ENCODE assay signal across 8 cellular contexts in genomic region chr2:26922638-26923466, GRCh38. TPM values are rescaled to one million over a fixed set of nuclear protein-coding genes. Genes with fewer than 3 reads are reported as not detected.
A peak's percentile ranks its signal among the peaks of the same experiment; 100 is the strongest.
DNase-seq lines count a peak whose midpoint lies in the region; ATAC-seq, FAIRE-seq and TF ChIP-seq lines count a peak whose summit lies in the region.

No MANE protein-coding gene starts in this region.

- H3K27me3 ChIP-seq in DND-41 (ENCODE audit: insufficient read depth, low read length, poor library complexity) (peaks cover 41% of the 10 kb centered on the region), PC-3 (ENCODE audit: low read length) (peaks cover 22% of the 10 kb centered on the region)

- H4K20me1 ChIP-seq in DND-41 (ENCODE audit: insufficient read depth, low read length) (no peaks in the 10 kb centered on the region; the same call in 1 of the 2 replicates), PC-3 (ENCODE audit: low read length) (no peaks in the 10 kb centered on the region)

- no peak for FAIRE-seq in RCC 7860 (lab: Jason Lieb, UNC)

- H3K9me3 Mint-ChIP-seq in activated naive CD4-positive, alpha-beta T cell treated with anti-CD3 and anti-CD28 coated beads for 36 hours: no peaks in the 10 kb centered on the region

- no peaks in the 10 kb centered on the region for H3K4me1 ChIP-seq in DND-41 (ENCODE audit: insufficient read depth, low read length)
- no peaks in the 10 kb centered on the region for H3K4me1 ChIP-seq in PC-3 (ENCODE audit: insufficient read depth, low read length)

- H3K4me3 Mint-ChIP-seq in activated naive CD4-positive, alpha-beta T cell treated with anti-CD3 and anti-CD28 coated beads for 36 hours: no peak overlapping the region

- H3K27ac Mint-ChIP-seq in activated naive CD4-positive, alpha-beta T cell treated with anti-CD3 and anti-CD28 coated beads for 36 hours: no peak overlapping the region

- H2AFZ ChIP-seq in DND-41 (ENCODE audit: low read depth, low read length): no peak overlapping the region
- H2AFZ ChIP-seq in PC-3 (ENCODE audit: low read length): no peak overlapping the region

- H3K4me1 Mint-ChIP-seq in activated naive CD4-positive, alpha-beta T cell treated with anti-CD3 and anti-CD28 coated beads for 36 hours (ENCODE audit: low read depth): peaks cover 10% of the 10 kb centered on the region

- POLR2A ChIA-PET in PC-3 (lab: Charles Lee; ENCODE audit: unreplicated experiment): interaction anchor here (0.6 kb wide), 1 partner anchor 19 kb away, joined by 3 read pairs; no protein-coding TSS in a partner anchor

- H3K36me3 ChIP-seq in DND-41 (ENCODE audit: insufficient read depth, low read length): no peaks in the 10 kb centered on the region
- H3K36me3 ChIP-seq in PC-3 (ENCODE audit: low read depth, low read length): no peaks in the 10 kb centered on the region

- no TSS peak for BruUV-seq in PC-3 (replicated peaks; lab: Mats Ljungman, UMichigan)

- H3K4me3 ChIP-seq in DND-41 (ENCODE audit: low read depth in 1 of 2, low read length in 2 of 2) (no peak overlapping the region), PC-3 (ENCODE audit: low read length) (no peak overlapping the region), retinal pigment epithelial cell (ENCODE audit: low read length) (no peak overlapping the region)

- ATAC-seq in DND-41 (ENCODE audit: insufficient read depth, low read depth) (peak; percentile 97), PC-3 (peak; percentile 93), Right ventricle myocardium inferior (peak; percentile 69)

- CTCF ChIA-PET in PC-3 (lab: Charles Lee): interaction anchor here (0.5 to 2.0 kb wide), 3 partner anchors 77 to 167 kb away, joined by 3 to 14 read pairs (median 3); partner anchors contain the start of gene AGBL5
- CTCF ChIA-PET in activated naive CD4-positive, alpha-beta T cell treated with anti-CD3 and anti-CD28 coated beads for 36 hours (lab: Charles Lee): interaction anchor here (0.5 to 2.9 kb wide), 24 partner anchors 10 to 326 kb away, joined by 3 to 43 read pairs (median 4); partner anchors contain the start of gene DPYSL5

- no peaks in the 10 kb centered on the region for H3F3A ChIP-seq in PC-3 (ENCODE audit: low read length, unreplicated experiment)

- H3K27ac ChIP-seq in DND-41 (ENCODE audit: low read length): no peak overlapping the region
- no peak overlapping the region for H3K27ac ChIP-seq in PC-3 (ENCODE audit: low read length)

- no peaks in the 10 kb centered on the region for H3K9me3 ChIP-seq in DND-41 (ENCODE audit: insufficient read depth, low read length, severe bottlenecking)
- H3K9me3 ChIP-seq in PC-3 (ENCODE audit: low read length): no peaks in the 10 kb centered on the region

- no peak overlapping the region for H3K9ac ChIP-seq in DND-41 (ENCODE audit: low read depth, low read length)
- H3K9ac ChIP-seq in PC-3 (ENCODE audit: low read length): no peak overlapping the region

- H3K4me2 ChIP-seq in DND-41 (ENCODE audit: insufficient read depth, low read length) (no peak overlapping the region), PC-3 (ENCODE audit: low read length) (no peak overlapping the region; the same call in 1 of the 2 replicates)

- peak; percentile 52 for DNase-seq in DND-41
- DNase-seq in LHCN-M2 (ENCODE audit: low read depth): peak; percentile 31
- DNase-seq in PC-3: peak; percentile 65
- DNase-seq in activated naive CD4-positive, alpha-beta T cell treated with anti-CD3 and anti-CD28 coated beads for 36 hours: peak; percentile 63
- DNase-seq in Right ventricle myocardium inferior (ENCODE audit: missing footprints): peak; percentile 62
- no peak for DNase-seq in retinal pigment epithelial cell (ENCODE audit: low read depth)
- no peak for DNase-seq in amniotic stem cell (lab: John Stamatoyannopoulos, UW)
- no peak for DNase-seq in RCC 7860 (ENCODE audit: low spot score)

- TF ChIP-seq CTCF in DND-41 (IDR thresholded peaks at IDR 0.05; ENCODE audit: borderline replicate concordance, extremely low read depth, low read length, poor library complexity, severe bottlenecking) (peak; percentile 68), PC-3 (conservative IDR thresholded peaks at IDR 0.05; ENCODE audit: low read depth, low read length) (peak; percentile 73), retinal pigment epithelial cell (conservative IDR thresholded peaks at IDR 0.05; ENCODE audit: low read depth, low read length) (peak; percentile 88)

- no peaks in the 10 kb centered on the region for H3K36me3 Mint-ChIP-seq in activated naive CD4-positive, alpha-beta T cell treated with anti-CD3 and anti-CD28 coated beads for 36 hours (ENCODE audit: low read depth)

- intact Hi-C loops in PC-3 (cut with micrococcal nuclease): loop anchor here (2.0 kb wide), 1 partner anchor 76 kb away; no protein-coding TSS in a partner anchor
- intact Hi-C loops in activated naive CD4-positive, alpha-beta T cell treated with anti-CD3 and anti-CD28 coated beads for 36 hours (cut with micrococcal nuclease): loop anchor here (1.0 kb wide), 1 partner anchor 77 kb away; no protein-coding TSS in a partner anchor
- intact Hi-C loops in Right ventricle myocardium inferior (cut with DNase I): loop anchor here (2.0 kb wide), 1 partner anchor 76 kb away; no protein-coding TSS in a partner anchor

- H3K9me2 ChIP-seq in PC-3 (replicated peaks; ENCODE audit: low read length): no peaks in the 10 kb centered on the region

- H3K79me2 ChIP-seq in DND-41 (ENCODE audit: insufficient read depth, low read length) (no peaks in the 10 kb centered on the region), PC-3 (ENCODE audit: low read length) (no peaks in the 10 kb centered on the region)

- peaks cover 12% of the 10 kb centered on the region for H3K27me3 Mint-ChIP-seq in activated naive CD4-positive, alpha-beta T cell treated with anti-CD3 and anti-CD28 coated beads for 36 hours (ENCODE audit: low read depth)

RNA-seq across cellular contexts. Expression of gene MAPRE3, which starts 47.6 kb away (rescaled TPM):
- 1.5 and 1.7 TPM in 2 replicates for total RNA-seq in LHCN-M2 (2014; rRNA removed)
- 9.1 TPM for polyA plus RNA-seq in LHCN-M2 (2012)
- total RNA-seq in PC-3 (2014; rRNA removed): 11.9 and 15.6 TPM in 2 replicates
- 1 to 10 TPM; 2.9 to 3.8 TPM for total RNA-seq in activated naive CD4-positive, alpha-beta T cell treated with anti-CD3 and anti-CD28 coated beads for 36 hours
- total RNA-seq in Right ventricle myocardium inferior: 58.9 TPM

Comparison
In these comparisons a context has a peak if more than half of its experiments do, and no peak if none do; other contexts are left out.
1. DNase-seq: peak in DND-41 (single experiment), LHCN-M2 (single experiment), PC-3 (single experiment), activated naive CD4-positive, alpha-beta T cell treated with anti-CD3 and anti-CD28 coated beads for 36 hours (single experiment) and Right ventricle myocardium inferior (single experiment); none in retinal pigment epithelial cell (single experiment), amniotic stem cell (single experiment) and RCC 7860 (single experiment).
2. Peak in every context shown above with its lines, with median percentiles within 50 percentile points of each other: ATAC-seq and CTCF ChIP-seq.